In the genomic region with DNA sequence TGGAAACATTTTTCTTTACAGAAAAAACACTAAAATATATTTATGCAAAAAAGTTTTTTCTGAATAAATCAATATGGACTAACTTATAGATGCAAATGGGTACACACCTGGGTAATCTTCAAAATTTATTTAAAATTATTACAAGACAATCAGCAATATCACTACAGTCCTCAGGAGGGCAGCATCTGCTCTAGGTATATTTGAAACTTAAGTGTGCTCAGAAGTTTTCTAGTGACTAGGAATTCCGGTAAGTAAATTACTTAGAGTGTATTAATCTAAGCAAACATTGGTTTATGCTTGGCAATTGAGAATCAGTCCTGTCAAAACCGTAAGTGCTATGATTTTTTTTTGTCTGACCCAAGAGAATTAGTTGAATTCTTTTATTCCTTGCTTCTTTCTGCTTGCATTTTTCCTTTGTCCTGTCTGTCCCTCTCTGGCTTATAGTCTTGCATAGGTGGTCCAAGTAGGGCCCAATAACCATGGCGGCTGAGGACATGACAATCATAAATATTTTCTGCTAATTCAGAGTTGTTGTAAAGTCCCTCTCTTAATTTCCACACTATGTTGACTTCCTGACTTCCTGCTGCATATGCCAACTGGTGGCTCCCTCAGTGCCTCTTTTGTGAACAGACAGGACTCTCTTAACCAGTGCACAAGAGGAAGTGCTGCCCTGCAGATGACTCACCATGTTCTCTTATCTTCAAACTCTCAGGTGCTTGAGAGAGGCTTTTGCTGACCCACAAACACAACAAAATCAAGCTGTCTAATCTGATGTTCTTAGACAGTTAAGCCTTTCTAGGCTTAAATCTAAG, we compare ENCODE assay signal across 8 cellular contexts.
DNase-seq lines count a peak whose midpoint lies in the region; ATAC-seq, FAIRE-seq and TF ChIP-seq lines count a peak whose summit lies in the region.

No MANE protein-coding gene starts in this region.

- SMC1A ChIA-PET in GM12878 (lab: Charles Lee; ENCODE audit: uncharacterized antibody, unreplicated experiment), result interaction anchor here (3.0 kb wide), 1 partner anchor 341 kb away, joined by 31 read pairs; no protein-coding TSS in a partner anchor

- H4K20me1 ChIP-seq in GM12878 (ENCODE audit: control insufficient read depth, insufficient read depth), result no peaks in the 10 kb centered on the region

- TF ChIP-seq RAD21 in GM12878 (IDR thresholded peaks at IDR 0.05; ENCODE audit: insufficient read depth, low read depth, low read length), result peak; percentile 85

- RAD21 ChIA-PET in GM12878 (lab: Charles Lee; ENCODE audit: unreplicated experiment), result interaction anchor here (0.6 to 4.0 kb wide), 3 partner anchors 31 to 343 kb away, joined by 3 to 26 read pairs (median 4); no protein-coding TSS in a partner anchor

- peak; percentile 82 for FAIRE-seq in GM12878 (lab: Jason Lieb, UNC)

- no peak for TF ChIP-seq EP300 in GM12878 (IDR thresholded peaks at IDR 0.05; ENCODE audit: borderline replicate concordance in 1 of 2, control insufficient read depth in 1 of 2, low read depth in 2 of 2, low read length in 2 of 2)

- H3K9ac ChIP-seq in GM12878 (ENCODE audit: control insufficient read depth, insufficient read depth, low read length), result no peak overlapping the region

- peak overlapping the region; percentile 69 for H3K27ac ChIP-seq in HL-60 (replicated peaks)
- no peak overlapping the region for H3K27ac ChIP-seq in GM12878 (ENCODE audit: control insufficient read depth, insufficient read depth)

- POLR2A ChIA-PET in GM12878 (lab: Charles Lee), result no interaction called here

- peak overlapping the region; percentile 62 for H3K27ac Mint-ChIP-seq in activated T-cell treated with anti-CD3 and anti-CD28 coated beads, Interleukin-2, amount 50 U/mL, for 24 hours
- H3K27ac Mint-ChIP-seq in stimulated activated effector memory CD8-positive, alpha-beta T cell treated with anti-CD3 and anti-CD28 coated beads, Interleukin-12 subunit alpha, Interleukin-12 subunit beta, amount 100 ng/mL, for 72 hours, result no peak overlapping the region

- peak overlapping the region; percentile 37 for H2AFZ ChIP-seq in GM12878 (ENCODE audit: control insufficient read depth, low read depth, low read length)

- BruUV-seq in GM12878 (replicated peaks; lab: Mats Ljungman, UMichigan), result no TSS peak

- H3K9me3 Mint-ChIP-seq in activated T-cell treated with anti-CD3 and anti-CD28 coated beads, Interleukin-2, amount 50 U/mL, for 24 hours, result no peaks in the 10 kb centered on the region
- no peaks in the 10 kb centered on the region for H3K9me3 Mint-ChIP-seq in stimulated activated effector memory CD8-positive, alpha-beta T cell treated with anti-CD3 and anti-CD28 coated beads, Interleukin-12 subunit alpha, Interleukin-12 subunit beta, amount 100 ng/mL, for 72 hours

- WGBS in GM12878 (ENCODE audit: insufficient coverage, insufficient replicate concordance, low lambda C conversion rate, missing lambda C conversion rate), result 17% methylated on average over 3 of the region's 3 CpGs

- H3K4me3 ChIP-seq in HL-60 (replicated peaks; ENCODE audit: insufficient read depth, low read length) (0 out of 2 replicates have a peak overlapping the region, but pooled peaks have one; percentile 10), GM12878 (no peak overlapping the region)

- TF ChIP-seq CTCF in HL-60 (IDR thresholded peaks at IDR 0.05; ENCODE audit: insufficient read depth, low read length) (peak; percentile 27), GM12878 (IDR thresholded peaks at IDR 0.05 in 2 of 3, conservative IDR thresholded peaks at IDR 0.05 in 1 of 3; ENCODE audit: control insufficient read depth in 2 of 3, extremely low read depth in 1 of 3, insufficient read depth in 1 of 3, low read depth in 3 of 3, low read length in 3 of 3) (peak; percentile 42 to 69 (median 44); a peak in 5 of 6 replicates)

- ATAC-seq in GM21515 (IDR thresholded peaks at IDR 0.05; ENCODE audit: unreplicated experiment) (peak; percentile 73), GM12878 (peak; percentile 82)
- ATAC-seq in stimulated activated effector memory CD8-positive, alpha-beta T cell treated with anti-CD3 and anti-CD28 coated beads, Interleukin-12 subunit alpha, Interleukin-12 subunit beta, amount 100 ng/mL, for 72 hours, result peak; percentile 78

- DNase-seq in activated T-cell treated with anti-CD3 and anti-CD28 coated beads, Interleukin-2, amount 50 U/mL, for 24 hours, result no peak
- no peak for DNase-seq in activated T-cell treated with anti-CD3 and anti-CD28 coated beads, Interleukin-2, amount 50 U/mL, for 1 hour
- DNase-seq in HL-60 (ENCODE audit: low read depth in 1 of 2, low spot score in 1 of 2), result peak; percentile 71 to 93
- DNase-seq in NOMO-1 (lab: John Stamatoyannopoulos, UW; ENCODE audit: unreplicated experiment in 2 of 2), result peak; percentile 57 to 89
- peak; percentile 24 for DNase-seq in GM12878 (ENCODE audit: low read depth, low spot score)
- peak; percentile 40 for DNase-seq in iPS-NIHi7 (ENCODE audit: extremely low spot score)
- no peak for DNase-seq in stimulated activated effector memory CD8-positive, alpha-beta T cell treated with anti-CD3 and anti-CD28 coated beads, Interleukin-12 subunit alpha, Interleukin-12 subunit beta, amount 100 ng/mL, for 72 hours (ENCODE audit: low spot score in 2 of 2)

- no peaks in the 10 kb centered on the region for H3K36me3 ChIP-seq in GM12878 (ENCODE audit: control insufficient read depth in 2 of 2, insufficient read depth in 2 of 2, low read length in 1 of 2)

- peaks cover 5% of the 10 kb centered on the region for H3K27me3 Mint-ChIP-seq in activated T-cell treated with anti-CD3 and anti-CD28 coated beads, Interleukin-2, amount 50 U/mL, for 24 hours

- H3K4me1 ChIP-seq in GM12878 (ENCODE audit: control insufficient read depth, insufficient read depth, low read length), result no peaks in the 10 kb centered on the region; the same call in 1 of the 2 replicates

- H3K4me3 Mint-ChIP-seq in activated T-cell treated with anti-CD3 and anti-CD28 coated beads, Interleukin-2, amount 50 U/mL, for 24 hours, result no peak overlapping the region
- no peak overlapping the region for H3K4me3 Mint-ChIP-seq in stimulated activated effector memory CD8-positive, alpha-beta T cell treated with anti-CD3 and anti-CD28 coated beads, Interleukin-12 subunit alpha, Interleukin-12 subunit beta, amount 100 ng/mL, for 72 hours

- no peak for TF ChIP-seq POLR2A in GM12878 (IDR thresholded peaks at IDR 0.05; ENCODE audit: low read depth, low read length)

- no peaks in the 10 kb centered on the region for H3K36me3 Mint-ChIP-seq in activated T-cell treated with anti-CD3 and anti-CD28 coated beads, Interleukin-2, amount 50 U/mL, for 24 hours (ENCODE audit: low read depth)
- no peaks in the 10 kb centered on the region for H3K36me3 Mint-ChIP-seq in stimulated activated effector memory CD8-positive, alpha-beta T cell treated with anti-CD3 and anti-CD28 coated beads, Interleukin-12 subunit alpha, Interleukin-12 subunit beta, amount 100 ng/mL, for 72 hours

- no peak overlapping the region for H3K4me2 ChIP-seq in GM12878 (ENCODE audit: control insufficient read depth, insufficient read depth)

- peaks cover 14% of the 10 kb centered on the region for H3K4me1 Mint-ChIP-seq in activated T-cell treated with anti-CD3 and anti-CD28 coated beads, Interleukin-2, amount 50 U/mL, for 24 hours (ENCODE audit: low read depth)
- peaks cover 7% of the 10 kb centered on the region for H3K4me1 Mint-ChIP-seq in stimulated activated effector memory CD8-positive, alpha-beta T cell treated with anti-CD3 and anti-CD28 coated beads, Interleukin-12 subunit alpha, Interleukin-12 subunit beta, amount 100 ng/mL, for 72 hours

- H3K9me3 ChIP-seq in GM12878 (replicated peaks; ENCODE audit: control insufficient read depth, insufficient read depth, low read length), result no peaks in the 10 kb centered on the region

- H3K27me3 ChIP-seq in HL-60 (ENCODE audit: insufficient read depth, poor library complexity, severe bottlenecking), result no peaks in the 10 kb centered on the region
- H3K27me3 ChIP-seq in GM12878 (replicated peaks in 1 of 2; ENCODE audit: control insufficient read depth in 2 of 2, insufficient read depth in 2 of 2, low read length in 1 of 2), result no peaks in the 10 kb centered on the region

- CTCF ChIA-PET in GM12878 (lab: Yijun Ruan, JAX), result interaction anchor here (0.6 to 8.9 kb wide), 6 partner anchors 31 to 346 kb away, joined by 3 to 109 read pairs (median 3); no protein-coding TSS in a partner anchor

- in situ Hi-C loops in GM12878 (cut with MboI), result loop anchor here (5.0 kb wide), 1 partner anchor 343 kb away; no protein-coding TSS in a partner anchor

- H3K79me2 ChIP-seq in GM12878 (ENCODE audit: control insufficient read depth, insufficient read depth, low read length), result no peaks in the 10 kb centered on the region

- intact Hi-C loops in GM12878 (cut with micrococcal nuclease; ENCODE audit: unreplicated experiment), result loop anchor here (1.0 kb wide), 1 partner anchor 342 kb away; no protein-coding TSS in a partner anchor

TF ChIP-seq in GM12878, 131 proteins besides CTCF, POLR2A, EP300 and RAD21 (continues in another document):
- peak; percentile 81 for TF ChIP-seq SMC3 (IDR thresholded peaks at IDR 0.05; ENCODE audit: borderline replicate concordance, low read length)
- peak; percentile 81 for TF ChIP-seq SPI1 (IDR thresholded peaks at IDR 0.05; ENCODE audit: borderline replicate concordance, insufficient read depth, low read depth, low read length)

Comparison
In these comparisons a context has a peak if more than half of its experiments do, and no peak if none do; other contexts are left out.
1. DNase-seq: peak in HL-60 (2 of 2), NOMO-1 (2 of 2), GM12878 (single experiment) and iPS-NIHi7 (single experiment); none in activated T-cell treated with anti-CD3 and anti-CD28 coated beads, Interleukin-2, amount 50 U/mL, for 24 hours (single experiment), activated T-cell treated with anti-CD3 and anti-CD28 coated beads, Interleukin-2, amount 50 U/mL, for 1 hour (single experiment) and stimulated activated effector memory CD8-positive, alpha-beta T cell treated with anti-CD3 and anti-CD28 coated beads, Interleukin-12 subunit alpha, Interleukin-12 subunit beta, amount 100 ng/mL, for 72 hours (0 of 2).
2. Peak in every context shown above with its lines, with median percentiles within 50 percentile points of each other: ATAC-seq.